In the genomic region with DNA sequence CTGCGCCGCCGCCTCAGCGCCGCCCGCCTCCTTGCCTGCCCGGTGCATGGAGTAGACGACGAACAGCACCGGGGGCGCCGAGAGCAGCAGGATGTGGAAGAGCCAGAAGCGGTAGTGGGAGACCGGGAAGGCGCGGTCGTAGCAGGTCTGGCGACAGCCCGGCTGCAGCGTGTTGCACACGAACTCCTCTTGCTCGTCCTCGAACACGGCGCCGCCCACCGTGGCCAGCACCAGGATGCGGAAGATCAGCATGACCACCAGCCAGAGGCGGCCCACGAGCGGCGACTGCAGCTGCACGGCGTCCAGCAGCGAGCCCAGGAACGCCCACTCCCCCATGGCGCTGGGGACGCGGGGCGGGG, we compare ENCODE assay signal across 8 cellular contexts. TPM values are rescaled to one million over a fixed set of nuclear protein-coding genes. Genes with fewer than 3 reads are reported as not detected.
A peak's percentile ranks its signal among the peaks of the same experiment; 100 is the strongest.
DNase-seq lines count a peak whose midpoint lies in the region; ATAC-seq, FAIRE-seq and TF ChIP-seq lines count a peak whose summit lies in the region.

No MANE protein-coding gene starts in this region.

- POLR2A ChIA-PET in WTC11 (lab: Charles Lee): no interaction called here
- POLR2A ChIA-PET in RWPE1 (lab: Yijun Ruan, JAX; ENCODE audit: low non-redundant PET): no interaction called here

- CTCF ChIA-PET in WTC11 (lab: Charles Lee) (interaction anchor here (1.0 to 6.9 kb wide), 13 partner anchors 9 to 257 kb away, joined by 3 to 102 read pairs (median 7); a partner anchor contains a TSS), RWPE1 (lab: Yijun Ruan, JAX) (interaction anchor here (1.1 kb wide), 1 partner anchor 170 kb away, joined by 8 read pairs; no protein-coding TSS in a partner anchor)

- H3K4me3 ChIP-seq in hepatocyte (peak overlapping the region; percentile 58), small intestine (ENCODE audit: low read depth in 1 of 2, low read length in 2 of 2) (peak overlapping the region; percentile 19 to 70)

- H3K4me1 Mint-ChIP-seq in WTC11: peaks cover 36% of the 10 kb centered on the region

- no peaks in the 10 kb centered on the region for H3K9me3 Mint-ChIP-seq in WTC11

- H4K20me1 ChIP-seq in hepatocyte (ENCODE audit: insufficient read depth, poor library complexity, severe bottlenecking): no peaks in the 10 kb centered on the region

- H3K27me3 ChIP-seq in hepatocyte (peaks cover 10% of the 10 kb centered on the region), small intestine (ENCODE audit: control insufficient read depth in 2 of 2, insufficient read depth in 2 of 2, low read length in 2 of 2) (no peaks in the 10 kb centered on the region)

- peak; percentile 38 for DNase-seq in activated CD4-positive, CD25-positive, alpha-beta regulatory T cell treated with anti-CD3 and anti-CD28 coated beads, Interleukin-2, amount 50 U/mL, for 72 hours
- DNase-seq in activated CD4-positive, CD25-positive, alpha-beta regulatory T cell (lab: John Stamatoyannopoulos, UW): no peak
- peak; percentile 46 for DNase-seq in WTC11 (ENCODE audit: low spot score)
- peak; percentile 60 for DNase-seq in hepatocyte (ENCODE audit: low spot score)
- DNase-seq in small intestine: no peak
- no peak for DNase-seq in NCI-H446 treated with DMSO at 0.1 percent for 48 hours (lab: John Stamatoyannopoulos, UW)
- DNase-seq in RWPE1 (ENCODE audit: low spot score): no peak
- DNase-seq in iPS-NIHi11 (ENCODE audit: low spot score): no peak

- no peaks in the 10 kb centered on the region for H3K79me2 ChIP-seq in hepatocyte

- peaks cover 40% of the 10 kb centered on the region for H3K27me3 Mint-ChIP-seq in WTC11 (ENCODE audit: low read depth)

- H3K9me3 ChIP-seq in hepatocyte (ENCODE audit: low read depth) (no peaks in the 10 kb centered on the region), small intestine (ENCODE audit: control insufficient read depth, low read depth) (no peaks in the 10 kb centered on the region)

- no peaks in the 10 kb centered on the region for H3K36me3 Mint-ChIP-seq in WTC11

- no peaks in the 10 kb centered on the region for H3K36me3 ChIP-seq in hepatocyte (replicated peaks; ENCODE audit: insufficient read depth, low read depth)
- H3K36me3 ChIP-seq in small intestine (ENCODE audit: control insufficient read depth in 2 of 2, insufficient read depth in 2 of 2, low read length in 2 of 2): no peaks in the 10 kb centered on the region

- H3K4me1 ChIP-seq in hepatocyte (ENCODE audit: insufficient read depth) (peaks cover 5% of the 10 kb centered on the region), small intestine (ENCODE audit: control insufficient read depth in 2 of 2, insufficient read depth in 1 of 2, low read depth in 1 of 2, low read length in 1 of 2) (no peaks in the 10 kb centered on the region)

- ATAC-seq in WTC11: peak; percentile 3

- H3K27ac ChIP-seq in hepatocyte (no peak overlapping the region), small intestine (ENCODE audit: low read depth in 1 of 2, low read length in 1 of 2) (no peak overlapping the region), RWPE1 (no peak overlapping the region)

- H3K4me2 ChIP-seq in hepatocyte: peak overlapping the region; percentile 99

- no peaks in the 10 kb centered on the region for H3K9me2 ChIP-seq in hepatocyte (replicated peaks; ENCODE audit: insufficient read depth)

- H3K27ac Mint-ChIP-seq in WTC11: no peak overlapping the region

- no peak for FAIRE-seq in small intestine (lab: Jason Lieb, UNC)

- no peak for TF ChIP-seq CTCF in WTC11 (IDR thresholded peaks at IDR 0.05)
- TF ChIP-seq CTCF in hepatocyte (IDR thresholded peaks at IDR 0.05; ENCODE audit: poor library complexity): no peak
- no peak for TF ChIP-seq CTCF in RWPE1 (conservative IDR thresholded peaks at IDR 0.05; ENCODE audit: low read depth)

- H3K4me3 Mint-ChIP-seq in WTC11: peak overlapping the region; percentile 80

- WGBS in hepatocyte (ENCODE audit: low lambda C conversion rate, missing lambda C conversion rate): 3% methylated on average over 40 of the region's 40 CpGs
- 3 to 11% (median 7%) methylated on average over 31 to 40 of the region's 40 CpGs for WGBS in small intestine, 3 donors

- H2AFZ ChIP-seq in hepatocyte: peak overlapping the region; percentile 89

TF ChIP-seq in WTC11, 78 proteins besides CTCF, POLR2A, EP300 and RAD21:
- TF ChIP-seq, protein P1, sequence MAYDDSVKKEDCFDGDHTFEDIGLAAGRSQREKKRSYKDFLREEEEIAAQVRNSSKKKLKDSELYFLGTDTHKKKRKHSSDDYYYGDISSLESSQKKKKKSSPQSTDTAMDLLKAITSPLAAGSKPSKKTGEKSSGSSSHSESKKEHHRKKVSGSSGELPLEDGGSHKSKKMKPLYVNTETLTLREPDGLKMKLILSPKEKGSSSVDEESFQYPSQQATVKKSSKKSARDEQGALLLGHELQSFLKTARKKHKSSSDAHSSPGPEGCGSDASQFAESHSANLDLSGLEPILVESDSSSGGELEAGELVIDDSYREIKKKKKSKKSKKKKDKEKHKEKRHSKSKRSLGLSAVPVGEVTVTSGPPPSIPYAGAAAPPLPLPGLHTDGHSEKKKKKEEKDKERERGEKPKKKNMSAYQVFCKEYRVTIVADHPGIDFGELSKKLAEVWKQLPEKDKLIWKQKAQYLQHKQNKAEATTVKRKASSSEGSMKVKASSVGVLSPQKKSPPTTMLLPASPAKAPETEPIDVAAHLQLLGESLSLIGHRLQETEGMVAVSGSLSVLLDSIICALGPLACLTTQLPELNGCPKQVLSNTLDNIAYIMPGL (CRISPR knock-in tag; IDR thresholded peaks at IDR 0.05): peak; percentile 17; the same call in 1 of the 2 replicates
- TF ChIP-seq NR2C2 (CRISPR knock-in tag; IDR thresholded peaks at IDR 0.05) (no peak), KAT7 (CRISPR knock-in tag; IDR thresholded peaks at IDR 0.05; ENCODE audit: borderline replicate concordance) (no peak), FOXK1 (CRISPR knock-in tag; IDR thresholded peaks at IDR 0.05) (0 out of 2 replicates have a peak, but pooled peaks have one; percentile 10), GTF2I (CRISPR knock-in tag; conservative IDR thresholded peaks at IDR 0.05) (no peak), RORB (CRISPR knock-in tag; IDR thresholded peaks at IDR 0.05) (no peak), CREM (CRISPR knock-in tag; IDR thresholded peaks at IDR 0.05) (0 out of 2 replicates have a peak, but pooled peaks have one; percentile 5), ZNF423 (CRISPR knock-in tag; IDR thresholded peaks at IDR 0.05) (0 out of 2 replicates have a peak, but pooled peaks have one; percentile 33)
- TF ChIP-seq, protein P2, sequence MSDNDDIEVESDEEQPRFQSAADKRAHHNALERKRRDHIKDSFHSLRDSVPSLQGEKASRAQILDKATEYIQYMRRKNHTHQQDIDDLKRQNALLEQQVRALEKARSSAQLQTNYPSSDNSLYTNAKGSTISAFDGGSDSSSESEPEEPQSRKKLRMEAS (CRISPR knock-in tag; IDR thresholded peaks at IDR 0.05): peak; percentile 60; the same call in 1 of the 2 replicates

RNA-seq across cellular contexts. Expression of a gene that starts 1.1 kb away (rescaled TPM):
- total RNA-seq in WTC11 (2021): 1.4 to 2.3 TPM (median 2.0 TPM) in 3 replicates
- total RNA-seq in hepatocyte: 0.47 TPM in 1 of 2 replicates, not detected in the other
- 3.3 and 3.8 TPM in 2 replicates for polyA plus RNA-seq in hepatocyte
- polyA plus RNA-seq in small intestine: 1 to 10 TPM in 1 of 3 donors, not detected in 2; 1.1 TPM

RNA-seq across cellular contexts. Expression of a gene that starts 54.2 kb away (rescaled TPM):
- total RNA-seq in WTC11 (2021) (273 to 307 TPM (median 292 TPM) in 3 replicates), hepatocyte (36.9 and 37.4 TPM in 2 replicates)
- polyA plus RNA-seq in hepatocyte (19.3 and 21.3 TPM in 2 replicates), small intestine (10 to 100 TPM in 1 of 3 donors, 1 to 10 TPM in 2; 1.1 to 37.5 (median 3.1) TPM)

RNA-seq across cellular contexts. Expression of a gene that starts 54.5 kb away (rescaled TPM):
- total RNA-seq in WTC11 (2021) (14.3 to 20.7 TPM (median 15.8 TPM) in 3 replicates), hepatocyte (19.2 and 30.0 TPM in 2 replicates)
- polyA plus RNA-seq in hepatocyte (33.1 and 34.4 TPM in 2 replicates), small intestine (10 to 100 TPM; 28.8 to 40.7 (median 39.2) TPM)

Comparison
In these comparisons a context has a peak if more than half of its experiments do, and no peak if none do; other contexts are left out.
1. DNase-seq: peak in activated CD4-positive, CD25-positive, alpha-beta regulatory T cell treated with anti-CD3 and anti-CD28 coated beads, Interleukin-2, amount 50 U/mL, for 72 hours (single experiment), WTC11 (single experiment) and hepatocyte (single experiment); none in activated CD4-positive, CD25-positive, alpha-beta regulatory T cell (0 of 4), small intestine (single experiment), NCI-H446 treated with DMSO at 0.1 percent for 48 hours (single experiment), RWPE1 (single experiment) and iPS-NIHi11 (single experiment).